16 cellular contexts compared by ENCODE assay signal in genomic region chr1:45033356-45033755, GRCh38. TPM values are rescaled to one million over a fixed set of nuclear protein-coding genes. Genes with fewer than 3 reads are reported as not detected.
DNase-seq lines count a peak whose midpoint lies in the region; ATAC-seq and TF ChIP-seq lines count a peak whose summit lies in the region.
"Had no signal": no experiment of that assay in that cellular context is flagged by ENCODE, and none has a peak within 500 bp of the region (broad histone marks: within the 10 kb centered on the region; RNA-seq: fewer than 3 reads in every experiment).

No MANE protein-coding gene starts in this region.

- intact Hi-C loops in activated CD8-positive, alpha-beta T cell treated with anti-CD3 and anti-CD28 coated beads for 36 hours (cut with micrococcal nuclease): no loop called here

- H3F3A ChIP-seq in Loucy (ENCODE audit: low read depth) (peaks cover 5% of the 10 kb centered on the region; the same call in 1 of the 2 replicates), GM23338 (replicated peaks; ENCODE audit: low read depth) (no peaks in the 10 kb centered on the region)

- POLR2A ChIA-PET in activated CD8-positive, alpha-beta T cell treated with anti-CD3 and anti-CD28 coated beads for 36 hours (lab: Charles Lee): interaction anchor here (1.2 kb wide), 1 partner anchor 15 kb away, joined by 3 read pairs; no protein-coding TSS in a partner anchor

- no peaks in the 10 kb centered on the region for H3K9me3 Mint-ChIP-seq in activated CD8-positive, alpha-beta T cell treated with anti-CD3 and anti-CD28 coated beads for 36 hours
- H3K9me3 Mint-ChIP-seq in GM23338: no peaks in the 10 kb centered on the region
- H3K9me3 Mint-ChIP-seq: nephron progenitor cell had no signal

- H3K79me2 ChIP-seq in Loucy (ENCODE audit: insufficient read depth, low read length) (no peaks in the 10 kb centered on the region), GM23338 (replicated peaks; ENCODE audit: insufficient read depth) (no peaks in the 10 kb centered on the region)

- no peak for TF ChIP-seq POLR2A in GM18505 (IDR thresholded peaks at IDR 0.05; ENCODE audit: borderline replicate concordance, extremely low read depth, insufficient read depth, insufficient read length)

- peak overlapping the region; percentile 52 for H3K27ac Mint-ChIP-seq in activated CD8-positive, alpha-beta T cell treated with anti-CD3 and anti-CD28 coated beads for 36 hours
- H3K27ac Mint-ChIP-seq in GM23338: no peak overlapping the region
- H3K27ac Mint-ChIP-seq: nephron progenitor cell had no signal

- H3K4me3 Mint-ChIP-seq in activated CD8-positive, alpha-beta T cell treated with anti-CD3 and anti-CD28 coated beads for 36 hours: no peak overlapping the region
- H3K4me3 Mint-ChIP-seq in GM23338: no peak overlapping the region

- CTCF ChIA-PET in activated CD8-positive, alpha-beta T cell treated with anti-CD3 and anti-CD28 coated beads for 36 hours (lab: Charles Lee): interaction anchor here (1.5 to 2.8 kb wide), 3 partner anchors 10 to 19 kb away, joined by 5 to 9 read pairs (median 6); no protein-coding TSS in a partner anchor

- H3K4me2 ChIP-seq in Loucy (ENCODE audit: low read depth, low read length, poor library complexity, severe bottlenecking) (peak overlapping the region; percentile 12), GM23338 (no peak overlapping the region)
- H3K4me2 ChIP-seq: PC-9 had no signal

- peak; percentile 59 for ATAC-seq in GM18505 (IDR thresholded peaks at IDR 0.05; ENCODE audit: unreplicated experiment)
- peak; percentile 57 for ATAC-seq in activated CD8-positive, alpha-beta T cell treated with anti-CD3 and anti-CD28 coated beads for 36 hours
- ATAC-seq in HG02970 (IDR thresholded peaks at IDR 0.05; ENCODE audit: low FRiP score, unreplicated experiment): no peak
- ATAC-seq in GM23338: no peak

- TF ChIP-seq CTCF in GM06990 (IDR thresholded peaks at IDR 0.05; ENCODE audit: insufficient read depth, low read length, poor library complexity, severe bottlenecking) (no peak), Loucy (conservative IDR thresholded peaks at IDR 0.05; ENCODE audit: low read length) (no peak), GM23338 (conservative IDR thresholded peaks at IDR 0.05; ENCODE audit: low read depth in 2 of 2) (no peak)
- no peak for TF ChIP-seq CTCF in activated CD8-positive, alpha-beta T cell treated with anti-CD3 and anti-CD28 coated beads for 36 hours (IDR thresholded peaks at IDR 0.05)

- DNase-seq in GM06990 (ENCODE audit: extremely low read depth, insufficient read length) (peak; percentile 37), GM23338 (ENCODE audit: low spot score) (no peak)
- no peak for DNase-seq in activated CD8-positive, alpha-beta T cell treated with anti-CD3 and anti-CD28 coated beads for 36 hours
- no peak for DNase-seq in activated CD4-positive, CD25-positive, alpha-beta regulatory T cell treated with anti-CD3 and anti-CD28 coated beads, Interleukin-2, amount 50 U/mL, for 72 hours
- DNase-seq: activated effector memory CD4-positive, alpha-beta T cell treated with Interleukin-2 at 50 U/mL for 16 hours; BE2C; colonic mucosa; NCI-H1105 treated with DMSO at 0.1 percent for 48 hours; NCI-H345; nephron progenitor cell; PC-9 had no signal

- H2AFZ ChIP-seq in Loucy (ENCODE audit: low read length) (peak overlapping the region; percentile 33; the same call in 1 of the 2 replicates), GM23338 (no peak overlapping the region)
- H2AFZ ChIP-seq: PC-9 had no signal

- no peaks in the 10 kb centered on the region for H3K4me1 ChIP-seq in Loucy (ENCODE audit: insufficient read depth, low read length, poor library complexity, severe bottlenecking)
- no peaks in the 10 kb centered on the region for H3K4me1 ChIP-seq in GM23338 (ENCODE audit: insufficient read depth)
- H3K4me1 ChIP-seq: BE2C had no signal

- H3K9me2 ChIP-seq in Loucy (replicated peaks; ENCODE audit: low read depth, low read length) (no peaks in the 10 kb centered on the region), GM23338 (ENCODE audit: insufficient read depth) (no peaks in the 10 kb centered on the region)

- peak overlapping the region; percentile 10 for H3K9ac ChIP-seq in Loucy (ENCODE audit: low read depth, low read length, poor library complexity, severe bottlenecking)

- no peak overlapping the region for H3K27ac ChIP-seq in GM23338 (ENCODE audit: low read depth)
- H3K27ac ChIP-seq: colonic mucosa, epithelial cell of prostate, PC-9, VCaP had no signal

- no peaks in the 10 kb centered on the region for H3K27me3 Mint-ChIP-seq in activated CD8-positive, alpha-beta T cell treated with anti-CD3 and anti-CD28 coated beads for 36 hours
- peaks cover 3% of the 10 kb centered on the region for H3K27me3 Mint-ChIP-seq in GM23338 (ENCODE audit: insufficient read depth, low read depth, poor library complexity)

- H3K4me1 Mint-ChIP-seq in activated CD8-positive, alpha-beta T cell treated with anti-CD3 and anti-CD28 coated beads for 36 hours (ENCODE audit: low read depth): peaks cover 10% of the 10 kb centered on the region
- no peaks in the 10 kb centered on the region for H3K4me1 Mint-ChIP-seq in GM23338

- no peak overlapping the region for H3K4me3 ChIP-seq in GM06990 (replicated peaks; ENCODE audit: low read depth, low read length)
- peak overlapping the region; percentile 6 for H3K4me3 ChIP-seq in Loucy (ENCODE audit: low read length, poor library complexity, severe bottlenecking)
- no peak overlapping the region for H3K4me3 ChIP-seq in GM23338
- H3K4me3 ChIP-seq: colonic mucosa, PC-9 had no signal

- no peaks in the 10 kb centered on the region for H3K9me3 ChIP-seq in Loucy (ENCODE audit: insufficient read depth, low read depth, low read length)
- H3K9me3 ChIP-seq: BE2C, colonic mucosa had no signal

- no peaks in the 10 kb centered on the region for H3K36me3 Mint-ChIP-seq in activated CD8-positive, alpha-beta T cell treated with anti-CD3 and anti-CD28 coated beads for 36 hours (ENCODE audit: low read depth)
- H3K36me3 Mint-ChIP-seq in GM23338 (ENCODE audit: low read depth): no peaks in the 10 kb centered on the region

- H3K27me3 ChIP-seq in GM06990 (replicated peaks; ENCODE audit: control insufficient read depth, insufficient read depth, low read length) (no peaks in the 10 kb centered on the region), Loucy (ENCODE audit: insufficient read depth, low read length, poor library complexity, severe bottlenecking) (no peaks in the 10 kb centered on the region), GM23338 (ENCODE audit: insufficient read depth) (no peaks in the 10 kb centered on the region)
- H3K27me3 ChIP-seq: BE2C, colonic mucosa had no signal

- H3K36me3 ChIP-seq in GM06990 (ENCODE audit: control insufficient read depth, insufficient read depth, low read length) (no peaks in the 10 kb centered on the region), Loucy (ENCODE audit: insufficient read depth, low read length) (peaks cover 10% of the 10 kb centered on the region; the same call in 1 of the 2 replicates), GM23338 (ENCODE audit: insufficient read depth) (no peaks in the 10 kb centered on the region)
- H3K36me3 ChIP-seq: BE2C, colonic mucosa had no signal

- H4K20me1 ChIP-seq in Loucy (ENCODE audit: insufficient read depth, low read length, poor library complexity, severe bottlenecking): no peaks in the 10 kb centered on the region
- H4K20me1 ChIP-seq in GM23338 (replicated peaks; ENCODE audit: insufficient read depth): no peaks in the 10 kb centered on the region

TF ChIP-seq in GM23338, 12 proteins besides CTCF, POLR2A, EP300 and RAD21 (continues in another document):
- TF ChIP-seq STAT1 (IDR thresholded peaks at IDR 0.05; ENCODE audit: unreplicated experiment) (no peak), JUNB (IDR thresholded peaks at IDR 0.05; ENCODE audit: unreplicated experiment) (no peak), REST (IDR thresholded peaks at IDR 0.05; ENCODE audit: unreplicated experiment) (no peak), ZNF114 (CRISPR knock-in tag; IDR thresholded peaks at IDR 0.05) (no peak), POLR2AphosphoS5 (IDR thresholded peaks at IDR 0.05; ENCODE audit: low read depth) (no peak), EZH2phosphoT487 (IDR thresholded peaks at IDR 0.05; ENCODE audit: unreplicated experiment) (no peak)

RNA-seq across cellular contexts. Expression of gene UROD, which starts 21.3 kb away (rescaled TPM):
- 100 to 1,000 TPM; 109 to 113 TPM for total RNA-seq in activated CD8-positive, alpha-beta T cell treated with anti-CD3 and anti-CD28 coated beads for 36 hours
- total RNA-seq in GM23338 (2014; rRNA removed; shearing (Covaris generic)): 82.4 and 90.9 TPM in 2 replicates
- 106 and 108 TPM in 2 replicates for polyA plus RNA-seq in GM23338 (2016; fragmentation: Nextera tagmentation; extraction: Ambion mirVana)

RNA-seq across cellular contexts. Expression of gene HECTD3, which starts 22.2 kb away (rescaled TPM):
- total RNA-seq in activated CD8-positive, alpha-beta T cell treated with anti-CD3 and anti-CD28 coated beads for 36 hours: 10 to 100 TPM; 16.4 to 16.9 TPM
- total RNA-seq in GM23338 (2014; rRNA removed; shearing (Covaris generic)): 31.0 and 31.4 TPM in 2 replicates
- polyA plus RNA-seq in GM23338 (2016; fragmentation: Nextera tagmentation; extraction: Ambion mirVana): 13.1 and 16.6 TPM in 2 replicates

RNA-seq across cellular contexts. Expression of gene EIF2B3, which starts 47.0 kb away (rescaled TPM):
- 10 to 100 TPM; 40.5 to 45.3 TPM for total RNA-seq in activated CD8-positive, alpha-beta T cell treated with anti-CD3 and anti-CD28 coated beads for 36 hours
- 30.3 and 36.4 TPM in 2 replicates for total RNA-seq in GM23338 (2014; rRNA removed; shearing (Covaris generic))
- polyA plus RNA-seq in GM23338 (2016; fragmentation: Nextera tagmentation; extraction: Ambion mirVana): 28.6 and 31.9 TPM in 2 replicates

Comparison
In these comparisons a context has a peak if more than half of its experiments do, and no peak if none do; other contexts are left out.
1. ATAC-seq: peak in GM18505 (single experiment) and activated CD8-positive, alpha-beta T cell treated with anti-CD3 and anti-CD28 coated beads for 36 hours (single experiment); none in HG02970 (single experiment) and GM23338 (single experiment).